In the genomic region with DNA sequence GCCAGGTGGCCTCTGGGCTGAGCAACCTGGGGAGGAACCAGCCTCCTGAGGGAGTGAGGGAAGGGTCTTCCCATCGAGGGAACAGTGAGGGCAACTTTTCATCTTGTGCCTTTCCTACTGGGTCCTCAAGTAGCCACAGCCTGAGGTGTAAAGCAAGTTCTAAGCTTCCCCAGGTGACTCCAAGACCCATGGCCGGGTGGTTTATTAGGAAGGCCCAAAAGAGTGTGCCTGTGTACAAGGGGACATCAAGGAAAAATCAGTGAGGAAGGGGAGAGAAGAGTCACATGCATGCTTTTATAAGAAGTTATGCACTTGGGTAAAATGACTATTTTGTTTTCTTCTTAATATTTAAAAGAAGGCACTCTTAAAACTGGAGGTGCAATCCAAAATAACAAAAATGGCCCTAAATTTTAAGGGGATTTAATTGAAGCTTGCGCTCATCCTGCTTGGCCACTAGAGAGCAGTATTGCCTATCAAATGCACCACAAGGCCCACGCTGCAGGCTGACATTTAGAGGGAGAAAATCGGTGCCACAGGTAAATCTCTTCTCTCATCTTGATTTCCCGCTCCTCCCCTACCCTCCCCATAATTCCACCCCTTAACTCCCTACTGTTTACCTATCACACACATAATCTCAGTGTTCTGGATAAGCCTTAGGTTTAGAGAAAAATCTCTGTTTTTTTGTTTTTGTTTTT, we compare ENCODE assay signal across 8 cellular contexts. TPM values are rescaled to one million over a fixed set of nuclear protein-coding genes. Genes with fewer than 3 reads are reported as not detected.
DNase-seq lines count a peak whose midpoint lies in the region; FAIRE-seq and TF ChIP-seq lines count a peak whose summit lies in the region.

No MANE protein-coding gene starts in this region.

- intact Hi-C loops in MCF 10A (cut with micrococcal nuclease) = loop anchor here (1.0 to 10.0 kb wide), 6 partner anchors 126 to 834 kb away; no protein-coding TSS in a partner anchor

- no peak overlapping the region for H3K27ac Mint-ChIP-seq in MCF 10A (ENCODE audit: low read depth, unreplicated experiment)

- DNase-seq in activated effector memory CD4-positive, alpha-beta T cell treated with anti-CD3 and anti-CD28 coated beads, Interleukin-2, amount 50 U/mL, for 16 hours = peak; percentile 73
- DNase-seq in activated effector memory CD4-positive, alpha-beta T cell treated with Interleukin-2 at 50 U/mL for 16 hours = no peak
- peak; percentile 67 for DNase-seq in HT-29 (ENCODE audit: low spot score)
- DNase-seq in RPMI7951 (ENCODE audit: low read depth) = peak; percentile 42
- peak; percentile 52 for DNase-seq in MCF 10A (ENCODE audit: unreplicated experiment)
- DNase-seq in stimulated activated CD4-positive, alpha-beta T cell treated with anti-CD3 and anti-CD28 coated beads, Interleukin-1b, Interleukin-23, amount 100 ng/mL, for 24 hours (ENCODE audit: low read depth in 4 of 4, low spot score in 1 of 4) = peak in 3 of 4 experiments; percentile 4 to 10 (median 4)
- DNase-seq in NCI-H146 (lab: John Stamatoyannopoulos, UW) = no peak

- H3K4me3 Mint-ChIP-seq in MCF 10A (ENCODE audit: unreplicated experiment) = no peak overlapping the region

- POLR2A ChIA-PET in MCF 10A (lab: Yijun Ruan, JAX) = interaction anchor here (0.7 kb wide), 1 partner anchor 1134 kb away, joined by 3 read pairs; no protein-coding TSS in a partner anchor

- peak; percentile 94 for FAIRE-seq in islet of Langerhans (lab: Jason Lieb, UNC)

- no peaks in the 10 kb centered on the region for H3K36me3 Mint-ChIP-seq in MCF 10A (ENCODE audit: insufficient read depth, unreplicated experiment)

- no peaks in the 10 kb centered on the region for H3K4me1 Mint-ChIP-seq in MCF 10A (ENCODE audit: insufficient read depth, unreplicated experiment)

- peak; percentile 81 for TF ChIP-seq CTCF in MCF 10A (IDR thresholded peaks at IDR 0.05; ENCODE audit: unreplicated experiment)

- CTCF ChIA-PET in MCF 10A (lab: Yijun Ruan, JAX) = interaction anchor here (0.6 to 5.7 kb wide), 33 partner anchors 9 to 1585 kb away, joined by 3 to 108 read pairs (median 3); no protein-coding TSS in a partner anchor

- no TSS peak for BruUV-seq in MCF 10A (replicated peaks; lab: Mats Ljungman, UMichigan)

- H3K27me3 Mint-ChIP-seq in MCF 10A (ENCODE audit: insufficient read depth, unreplicated experiment) = no peaks in the 10 kb centered on the region

- no peaks in the 10 kb centered on the region for H3K9me3 Mint-ChIP-seq in MCF 10A (ENCODE audit: unreplicated experiment)

RNA-seq across cellular contexts. Expression of a gene that starts 6.7 kb away (rescaled TPM):
- not detected in 2 replicates for total RNA-seq in HT-29 (2014; rRNA removed; shearing (Covaris generic))
- not detected in 2 replicates for total RNA-seq in RPMI7951 (2014; rRNA removed; shearing (Covaris generic))
- total RNA-seq in MCF 10A (2022) = 0.75 TPM in 1 of 2 replicates, not detected in the other

Comparison
In these comparisons a context has a peak if more than half of its experiments do, and no peak if none do; other contexts are left out.
1. DNase-seq: peak in activated effector memory CD4-positive, alpha-beta T cell treated with anti-CD3 and anti-CD28 coated beads, Interleukin-2, amount 50 U/mL, for 16 hours (single experiment), HT-29 (single experiment), RPMI7951 (single experiment), MCF 10A (single experiment) and stimulated activated CD4-positive, alpha-beta T cell treated with anti-CD3 and anti-CD28 coated beads, Interleukin-1b, Interleukin-23, amount 100 ng/mL, for 24 hours (3 of 4); none in activated effector memory CD4-positive, alpha-beta T cell treated with Interleukin-2 at 50 U/mL for 16 hours (single experiment) and NCI-H146 (single experiment).